In the genomic region with DNA sequence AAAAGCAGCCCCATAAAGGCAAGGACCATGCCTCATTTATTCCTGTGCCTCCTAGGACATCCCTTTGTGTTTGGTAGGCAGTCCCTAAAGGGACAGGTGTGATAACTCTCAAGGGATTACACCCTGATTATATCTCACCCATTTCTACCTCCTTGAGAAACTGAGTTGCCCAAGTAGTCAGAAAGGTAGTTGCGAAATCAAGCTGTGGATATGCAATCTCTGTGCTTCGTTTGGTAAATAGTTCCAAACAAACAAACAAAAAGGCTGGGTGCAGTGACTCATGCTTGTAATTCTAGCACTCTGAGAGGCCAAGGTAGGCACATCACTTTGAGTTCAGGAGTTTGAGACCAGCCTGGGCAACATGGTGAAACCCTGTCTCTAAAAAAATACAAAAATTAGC, we compare ENCODE assay signal across 17 cellular contexts.
A peak's percentile ranks its signal among the peaks of the same experiment; 100 is the strongest.
DNase-seq lines count a peak whose midpoint lies in the region; ATAC-seq, FAIRE-seq and TF ChIP-seq lines count a peak whose summit lies in the region.
"Had no signal": no experiment of that assay in that cellular context is flagged by ENCODE, and none has a peak within 500 bp of the region (broad histone marks: within the 10 kb centered on the region; RNA-seq: fewer than 3 reads in every experiment).

No MANE protein-coding gene starts in this region.

- no peaks in the 10 kb centered on the region; a peak in 1 of 5 replicates for H3K4me1 ChIP-seq in K562 (replicated peaks in 1 of 2; ENCODE audit: control insufficient read depth in 2 of 2, insufficient read depth in 2 of 2, low read length in 2 of 2)
- peaks cover 25% of the 10 kb centered on the region for H3K4me1 ChIP-seq in suprapubic skin
- peaks cover 3% of the 10 kb centered on the region for H3K4me1 ChIP-seq in testis
- no peaks in the 10 kb centered on the region for H3K4me1 ChIP-seq in transverse colon

- H3K4me3 ChIP-seq in K562 (no peak overlapping the region), suprapubic skin (no peak overlapping the region), testis (no peak overlapping the region), transverse colon (no peak overlapping the region)

- H3K9me1 ChIP-seq in K562 (ENCODE audit: control insufficient read depth, insufficient read depth, low read length) = no peaks in the 10 kb centered on the region

- H3K27me3 Mint-ChIP-seq in activated T-helper 17 cell treated with anti-CD3 and anti-CD28 coated beads, Interleukin-2, amount 50 U/mL, for 72 hours = peaks cover 18% of the 10 kb centered on the region

- H3K4me2 ChIP-seq in K562 (ENCODE audit: insufficient read depth, low read length) = no peak overlapping the region

- no peaks in the 10 kb centered on the region for H3K36me3 Mint-ChIP-seq in activated T-helper 17 cell treated with anti-CD3 and anti-CD28 coated beads, Interleukin-2, amount 50 U/mL, for 72 hours (ENCODE audit: low read depth)
- H3K36me3 Mint-ChIP-seq: IgD-negative memory B cell had no signal

- FAIRE-seq in K562 (lab: Jason Lieb, UNC) = no peak
- FAIRE-seq: A204.1 had no signal

- H3K79me2 ChIP-seq in K562 (ENCODE audit: control insufficient read depth, insufficient read depth, low read length) = no peaks in the 10 kb centered on the region

- no peak overlapping the region for H2AFZ ChIP-seq in K562 (ENCODE audit: low read depth, low read length)

- no peak for ATAC-seq in K562
- no peak for ATAC-seq in activated T-helper 17 cell treated with anti-CD3 and anti-CD28 coated beads, Interleukin-2, amount 50 U/mL, for 72 hours (replicated peaks)
- ATAC-seq: activated CD8-positive, alpha-beta T cell treated with anti-CD3 and anti-CD28 coated beads, Interleukin-2, amount 10 ng/mL, durations not matched to agents 7 days and 5 days had no signal

- 0% methylated on average over 2 of the region's 2 CpGs for WGBS in K562 (ENCODE audit: insufficient coverage, low coverage, missing lambda C conversion rate)
- WGBS in suprapubic skin = 78% methylated on average over 2 of the region's 2 CpGs
- whole genome bisulfite sequencing in testis, 2 donors = 91 to 100% methylated on average over 2 of the region's 2 CpGs
- WGBS in transverse colon (ENCODE audit: low coverage in 1 of 2), 2 donors = 70% methylated on average over 2 of the region's 2 CpGs; no CpG with 5 or more reads in 1 of the 2 donors

- no peak overlapping the region for H3K4me3 Mint-ChIP-seq in activated T-helper 17 cell treated with anti-CD3 and anti-CD28 coated beads, Interleukin-2, amount 50 U/mL, for 72 hours
- H3K4me3 Mint-ChIP-seq: activated CD8-positive, alpha-beta T cell treated with anti-CD3 and anti-CD28 coated beads, Interleukin-2, amount 10 ng/mL, durations not matched to agents 7 days and 5 days; activated T-cell treated with anti-CD3 and anti-CD28 coated beads, Interleukin-2, amount 50 U/mL, for 24 hours; IgD-negative memory B cell had no signal

- H3K27ac ChIP-seq in K562 (ENCODE audit: extremely low read depth, low read depth, low read length) = no peak overlapping the region
- H3K27ac ChIP-seq in suprapubic skin = peak overlapping the region; percentile 50
- H3K27ac ChIP-seq in testis = no peak overlapping the region
- H3K27ac ChIP-seq in transverse colon = no peak overlapping the region

- in situ Hi-C loops in K562 (cut with MboI) = no loop called here
- in situ Hi-C loops in transverse colon (cut with MboI; ENCODE audit: low pct_ligation_motif_present in 1 of 4, low pct_unique_long_range_greater_than_20kb in 1 of 4, low sequenced_read_pairs in 3 of 4) = no loop called here

- POLR2A ChIA-PET in K562 (lab: Yijun Ruan, JAX) = interaction anchor here (1.2 kb wide), 1 partner anchor 48 kb away, joined by 3 read pairs; no protein-coding TSS in a partner anchor

- intact Hi-C loops in K562 (cut with micrococcal nuclease) (no loop called here), testis (cut with DNase I; ENCODE audit: low total_unique reads) (no loop called here), transverse colon (cut with DNase I; ENCODE audit: low total_unique reads) (no loop called here)

- H4K20me1 ChIP-seq in K562 (replicated peaks; ENCODE audit: control insufficient read depth, insufficient read depth, low read length) = no peaks in the 10 kb centered on the region

- no peak for TF ChIP-seq EP300 in K562 (IDR thresholded peaks at IDR 0.05; ENCODE audit: low read length)
- TF ChIP-seq EP300 in suprapubic skin (IDR thresholded peaks at IDR 0.05) = no peak
- no peak for TF ChIP-seq EP300 in transverse colon (IDR thresholded peaks at IDR 0.05; ENCODE audit: low read depth)

- H3K27me3 ChIP-seq in K562 (ENCODE audit: control insufficient read depth in 2 of 2, insufficient read depth in 2 of 2, low read length in 2 of 2) (peaks cover 2 to 8% of the 10 kb centered on the region in 2 experiments; a peak in 2 of 5 replicates), suprapubic skin (no peaks in the 10 kb centered on the region), testis (no peaks in the 10 kb centered on the region), transverse colon (no peaks in the 10 kb centered on the region)

- CTCF ChIA-PET in K562 (lab: Yijun Ruan, JAX; ENCODE audit: low intra/inter-chr PET ratio) = no interaction called here

- no peaks in the 10 kb centered on the region for H3K9me3 ChIP-seq in K562 (replicated peaks; ENCODE audit: control insufficient read depth, insufficient read depth, low read depth, low read length)
- no peaks in the 10 kb centered on the region for H3K9me3 ChIP-seq in suprapubic skin
- no peaks in the 10 kb centered on the region for H3K9me3 ChIP-seq in testis
- no peaks in the 10 kb centered on the region for H3K9me3 ChIP-seq in transverse colon

- H3K4me1 Mint-ChIP-seq in activated T-helper 17 cell treated with anti-CD3 and anti-CD28 coated beads, Interleukin-2, amount 50 U/mL, for 72 hours = no peaks in the 10 kb centered on the region
- H3K4me1 Mint-ChIP-seq: IgD-negative memory B cell had no signal

- no peak overlapping the region for H3K9ac ChIP-seq in K562 (ENCODE audit: insufficient read depth in 1 of 2, low read depth in 2 of 2, low read length in 2 of 2)

- TF ChIP-seq CTCF in K562 (IDR thresholded peaks at IDR 0.05 in 2 of 3, conservative IDR thresholded peaks at IDR 0.05 in 1 of 3; ENCODE audit: insufficient read depth in 2 of 3, low read depth in 1 of 3, low read length in 3 of 3) (no peak), suprapubic skin (IDR thresholded peaks at IDR 0.05) (no peak), testis (IDR thresholded peaks at IDR 0.05) (no peak), transverse colon (IDR thresholded peaks at IDR 0.05) (no peak)

- H3K9me3 Mint-ChIP-seq in activated T-helper 17 cell treated with anti-CD3 and anti-CD28 coated beads, Interleukin-2, amount 50 U/mL, for 72 hours = no peaks in the 10 kb centered on the region
- H3K9me3 Mint-ChIP-seq: activated T-cell treated with anti-CD3 and anti-CD28 coated beads, Interleukin-2, amount 50 U/mL, for 24 hours; IgD-negative memory B cell had no signal

- H3K36me3 ChIP-seq in K562 (ENCODE audit: control insufficient read depth, insufficient read depth, low read length) = no peaks in the 10 kb centered on the region
- no peaks in the 10 kb centered on the region for H3K36me3 ChIP-seq in suprapubic skin
- H3K36me3 ChIP-seq in testis (ENCODE audit: low read depth, missing control alignments) = no peaks in the 10 kb centered on the region
- no peaks in the 10 kb centered on the region for H3K36me3 ChIP-seq in transverse colon

- DNase-seq in NCI-H2171 treated with DMSO at 0.1 percent for 48 hours (lab: John Stamatoyannopoulos, UW) = peak; percentile 37
- DNase-seq in NCI-H2171 (lab: John Stamatoyannopoulos, UW) = no peak
- no peak for DNase-seq in K562 (ENCODE audit: extremely low read depth in 1 of 4, low spot score in 3 of 4)
- DNase-seq in iPS-NIHi7 (ENCODE audit: extremely low spot score) = peak; percentile 22
- no peak for DNase-seq in suprapubic skin (ENCODE audit: low spot score in 2 of 2)
- no peak for DNase-seq in testis
- DNase-seq in transverse colon = no peak
- DNase-seq: activated CD8-positive, alpha-beta T cell treated with anti-CD3 and anti-CD28 coated beads, Interleukin-2, amount 10 ng/mL, durations not matched to agents 7 days and 5 days; activated naive CD4-positive, alpha-beta T cell treated with anti-CD3 and anti-CD28 coated beads, Interleukin-2, amount 50 U/mL, for 16 hours; activated T-cell treated with anti-CD3 and anti-CD28 coated beads, Interleukin-2, amount 50 U/mL, for 24 hours; effector CD8-positive, alpha-beta T cell; NCI-H446 treated with DMSO at 0.1 percent for 48 hours; retina; stimulated activated CD8-positive, alpha-beta memory T cell treated with anti-CD3 and anti-CD28 coated beads, Interleukin-4, amount 100 ng/mL, for 48 hours had no signal

- H3K27ac Mint-ChIP-seq in activated T-helper 17 cell treated with anti-CD3 and anti-CD28 coated beads, Interleukin-2, amount 50 U/mL, for 72 hours = no peak overlapping the region
- H3K27ac Mint-ChIP-seq: activated CD8-positive, alpha-beta T cell treated with anti-CD3 and anti-CD28 coated beads, Interleukin-2, amount 10 ng/mL, durations not matched to agents 7 days and 5 days; activated T-cell treated with anti-CD3 and anti-CD28 coated beads, Interleukin-2, amount 50 U/mL, for 24 hours; IgD-negative memory B cell had no signal

- BruUV-seq in K562 (replicated peaks; lab: Mats Ljungman, UMichigan) = no TSS peak

- TF ChIP-seq POLR2A in K562 (conservative IDR thresholded peaks at IDR 0.05) (no peak), suprapubic skin (IDR thresholded peaks at IDR 0.05) (no peak), testis (IDR thresholded peaks at IDR 0.05) (no peak), transverse colon (IDR thresholded peaks at IDR 0.05) (no peak)

- TF ChIP-seq RAD21 in K562 (CRISPR knock-in tag; conservative IDR thresholded peaks at IDR 0.05 in 1 of 2, IDR thresholded peaks at IDR 0.05 in 1 of 2) = no peak

TF ChIP-seq in K562, 482 proteins besides CTCF, POLR2A, EP300 and RAD21 (continues in another document):
- TF ChIP-seq MYC (IDR thresholded peaks at IDR 0.05; ENCODE audit: low read depth, low read length) (no peak), MYC (CRISPR knock-in tag; IDR thresholded peaks at IDR 0.05; ENCODE audit: borderline replicate concordance, low read depth) (no peak), CEBPB (tag; IDR thresholded peaks at IDR 0.05) (peak; percentile 89), SIRT6 (IDR thresholded peaks at IDR 0.05; ENCODE audit: low read depth, low read length) (no peak), TAF9B (IDR thresholded peaks at IDR 0.05; ENCODE audit: partially characterized antibody) (no peak), GATAD2B (IDR thresholded peaks at IDR 0.05; ENCODE audit: borderline replicate concordance) (no peak), ZNF140 (CRISPR knock-in tag; IDR thresholded peaks at IDR 0.05) (no peak), CEBPG (CRISPR knock-in tag; IDR thresholded peaks at IDR 0.05) (no peak), CEBPG (tag; conservative IDR thresholded peaks at IDR 0.05 in 1 of 2, IDR thresholded peaks at IDR 0.05 in 1 of 2) (peak; percentile 92 to 96), TGIF2 (CRISPR knock-in tag; IDR thresholded peaks at IDR 0.05) (no peak)

Comparison
In these comparisons a context has a peak if more than half of its experiments do, and no peak if none do; other contexts are left out.
1. DNase-seq: peak in NCI-H2171 treated with DMSO at 0.1 percent for 48 hours (single experiment) and iPS-NIHi7 (single experiment); none in NCI-H2171 (single experiment), K562 (0 of 4), suprapubic skin (0 of 2), testis (single experiment) and transverse colon (single experiment).